ENCODE assay signal across 9 cellular contexts in the genomic region with DNA sequence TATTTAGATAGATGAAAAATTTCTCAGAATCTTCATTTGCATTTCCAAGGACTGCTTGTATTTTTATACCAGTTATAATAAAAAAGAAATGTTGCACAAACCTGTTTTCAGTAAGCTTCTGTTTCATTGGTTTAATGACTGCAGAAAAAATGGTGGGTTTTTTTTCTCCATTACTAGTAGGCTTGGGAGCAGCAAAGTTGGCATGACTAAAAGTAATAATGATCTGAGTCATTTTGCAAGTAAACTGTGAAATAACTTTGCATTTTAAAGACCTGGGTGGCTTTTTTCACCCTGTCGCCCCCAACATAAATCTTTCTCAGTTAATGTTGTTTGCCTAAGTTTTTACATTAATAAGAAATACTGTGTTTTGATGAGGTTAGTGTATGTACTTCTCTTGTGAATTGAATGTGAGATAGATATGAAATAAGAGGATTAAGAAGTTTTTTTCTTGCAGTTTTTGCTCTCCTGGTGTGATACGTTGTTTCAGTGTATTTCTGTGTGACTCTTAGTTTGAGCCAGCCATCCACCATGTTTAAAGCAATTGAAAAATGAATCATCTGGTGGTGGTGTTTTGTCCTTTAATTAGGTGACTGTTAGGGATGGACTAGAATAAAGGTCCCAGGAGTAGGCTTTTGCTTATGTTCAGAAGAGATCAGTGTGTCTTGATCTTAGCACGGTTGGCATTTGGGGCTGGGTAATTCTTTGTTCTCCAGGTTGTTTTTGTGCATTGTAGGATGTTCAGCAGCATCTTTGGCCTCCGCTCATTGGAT. TPM values are rescaled to one million over a fixed set of nuclear protein-coding genes. Genes with fewer than 3 reads are reported as not detected.
DNase-seq lines count a peak whose midpoint lies in the region; ATAC-seq and TF ChIP-seq lines count a peak whose summit lies in the region.
"Had no signal": no experiment of that assay in that cellular context is flagged by ENCODE, and none has a peak within 500 bp of the region (broad histone marks: within the 10 kb centered on the region; RNA-seq: fewer than 3 reads in every experiment).

No MANE protein-coding gene starts in this region.

- no peaks in the 10 kb centered on the region for H3K9me3 ChIP-seq in heart left ventricle
- no peaks in the 10 kb centered on the region for H3K9me3 ChIP-seq in CD4-positive, alpha-beta memory T cell (ENCODE audit: control insufficient read depth in 1 of 2, low read length in 2 of 2)

- H3K4me1 Mint-ChIP-seq in nephron: peaks cover 37% of the 10 kb centered on the region
- H3K4me1 Mint-ChIP-seq in CD4-positive, alpha-beta memory T cell: peaks cover 0 to 16% (median 5%) of the 10 kb centered on the region in 4 donors
- H3K4me1 Mint-ChIP-seq in effector memory CD8-positive, alpha-beta T cell (ENCODE audit: low read depth in 2 of 2): peaks cover 0 to 3% of the 10 kb centered on the region in 2 donors

- H3K36me3 ChIP-seq in heart left ventricle: no peaks in the 10 kb centered on the region
- no peaks in the 10 kb centered on the region for H3K36me3 ChIP-seq in CD4-positive, alpha-beta memory T cell (ENCODE audit: insufficient read depth, low read length)

- H3K27ac Mint-ChIP-seq in nephron: peak overlapping the region; percentile 80 to 95 (median 81)
- no peak overlapping the region for H3K27ac Mint-ChIP-seq in CD4-positive, alpha-beta memory T cell
- H3K27ac Mint-ChIP-seq in effector memory CD8-positive, alpha-beta T cell: no peak overlapping the region
- H3K27ac Mint-ChIP-seq: dendritic cell treated with granulocyte-macrophage colony-stimulating factor and Interleukin-4, amounts not matched to agents 40 ng/mL and 50 ng/mL, for 4 days had no signal

- peaks cover 4% of the 10 kb centered on the region for H3K36me3 Mint-ChIP-seq in nephron (ENCODE audit: low read depth)
- no peaks in the 10 kb centered on the region for H3K36me3 Mint-ChIP-seq in CD4-positive, alpha-beta memory T cell
- H3K36me3 Mint-ChIP-seq in effector memory CD8-positive, alpha-beta T cell (ENCODE audit: insufficient read depth): peaks cover 4% of the 10 kb centered on the region

- intact Hi-C loops in heart left ventricle (cut with DNase I): loop anchor here in 8 of 10 donors (5.0 to 10.0 kb wide), 8 partner anchors 61 to 258 kb away; no protein-coding TSS in a partner anchor
- intact Hi-C loops in left ventricle myocardium superior (cut with micrococcal nuclease): loop anchor here (10.0 kb wide), 1 partner anchor 138 kb away; no protein-coding TSS in a partner anchor
- intact Hi-C loops in CD4-positive, alpha-beta memory T cell (cut with micrococcal nuclease): no loop called here

- peak overlapping the region; percentile 95 to 98 (median 98) for H3K4me3 Mint-ChIP-seq in nephron
- H3K4me3 Mint-ChIP-seq in CD4-positive, alpha-beta memory T cell: peak overlapping the region in 2 of 8 donors; percentile 20 to 50
- H3K4me3 Mint-ChIP-seq in effector memory CD8-positive, alpha-beta T cell: no peak overlapping the region

- CTCF ChIA-PET in CD4-positive, alpha-beta memory T cell (lab: Charles Lee; ENCODE audit: partially characterized antibody): no interaction called here

- peak overlapping the region in 7 of 12 donors; percentile 38 to 94 (median 86) for H3K27ac ChIP-seq in heart left ventricle
- H3K27ac ChIP-seq in coronary artery: no peak overlapping the region
- no peak overlapping the region for H3K27ac ChIP-seq in CD4-positive, alpha-beta memory T cell (ENCODE audit: low read depth, low read length)

- WGBS in heart left ventricle, 4 donors: 50 to 73% (median 59%) methylated on average over 4 of the region's 4 CpGs

- POLR2A ChIA-PET in CD4-positive, alpha-beta memory T cell (lab: Charles Lee; ENCODE audit: partially characterized antibody): no interaction called here

- no peak for ATAC-seq in heart left ventricle
- ATAC-seq in left ventricle myocardium superior: no peak
- no peak for ATAC-seq in effector memory CD8-positive, alpha-beta T cell (replicated peaks)

- TF ChIP-seq POLR2A in heart left ventricle (IDR thresholded peaks at IDR 0.05): no peak

- peaks cover 0 to 5% (median 0%) of the 10 kb centered on the region in 9 donors for H3K27me3 ChIP-seq in heart left ventricle
- no peaks in the 10 kb centered on the region for H3K27me3 ChIP-seq in CD4-positive, alpha-beta memory T cell (ENCODE audit: insufficient read depth, low read length)

- no peak for TF ChIP-seq CTCF in heart left ventricle (IDR thresholded peaks at IDR 0.05)
- TF ChIP-seq CTCF in coronary artery (IDR thresholded peaks at IDR 0.05): no peak
- no peak for TF ChIP-seq CTCF in nephron (IDR thresholded peaks at IDR 0.05; ENCODE audit: unreplicated experiment in 3 of 3)

- H3K4me3 ChIP-seq in heart left ventricle: peak overlapping the region; percentile 62 to 99 (median 97)
- H3K4me3 ChIP-seq in coronary artery: peak overlapping the region; percentile 93
- no peak overlapping the region for H3K4me3 ChIP-seq in CD4-positive, alpha-beta memory T cell (ENCODE audit: low read length in 2 of 2)

- H3K4me1 ChIP-seq in heart left ventricle: peaks cover 0 to 27% (median 11%) of the 10 kb centered on the region in 12 donors
- no peaks in the 10 kb centered on the region for H3K4me1 ChIP-seq in CD4-positive, alpha-beta memory T cell (ENCODE audit: insufficient read depth, low read length)

- no peak for DNase-seq in heart left ventricle
- no peak for DNase-seq in left ventricle myocardium superior
- peak; percentile 57 for DNase-seq in LoVo (ENCODE audit: low spot score)
- DNase-seq in coronary artery (ENCODE audit: low spot score): no peak
- no peak for DNase-seq in GOT3 (lab: John Stamatoyannopoulos, UW)
- DNase-seq in CD4-positive, alpha-beta memory T cell: no peak
- DNase-seq in effector memory CD8-positive, alpha-beta T cell: no peak

- H3K9me3 Mint-ChIP-seq in nephron: no peaks in the 10 kb centered on the region
- H3K9me3 Mint-ChIP-seq in CD4-positive, alpha-beta memory T cell: peaks cover 0 to 18% (median 9%) of the 10 kb centered on the region in 8 donors
- H3K9me3 Mint-ChIP-seq in effector memory CD8-positive, alpha-beta T cell: peaks cover 5 to 9% of the 10 kb centered on the region in 2 donors
- H3K9me3 Mint-ChIP-seq: dendritic cell treated with granulocyte-macrophage colony-stimulating factor and Interleukin-4, amounts not matched to agents 40 ng/mL and 50 ng/mL, for 4 days had no signal

- H3K27me3 Mint-ChIP-seq in nephron (ENCODE audit: low read depth): no peaks in the 10 kb centered on the region
- H3K27me3 Mint-ChIP-seq in CD4-positive, alpha-beta memory T cell: peaks cover 19 to 27% of the 10 kb centered on the region in 2 donors
- H3K27me3 Mint-ChIP-seq in effector memory CD8-positive, alpha-beta T cell: peaks cover 13 to 25% of the 10 kb centered on the region in 2 donors

RNA-seq across cellular contexts. Expression of a gene that starts 1.8 kb away (rescaled TPM):
- 10 to 100 TPM in 8 of 9 donors, 1 to 10 TPM in 1; 9.9 to 26.1 (median 16.5) TPM for total RNA-seq in heart left ventricle
- 1 to 10 TPM; 4.6 to 9.2 TPM for polyA plus RNA-seq in heart left ventricle
- total RNA-seq in left ventricle myocardium superior: 13.7 TPM
- under 1 TPM; 0.49 to 0.78 TPM for total RNA-seq in CD4-positive, alpha-beta memory T cell
- polyA plus RNA-seq in CD4-positive, alpha-beta memory T cell: under 1 TPM in 1 of 2 donors, not detected in 1; 0.60 TPM

Comparison
In these comparisons a context has a peak if more than half of its experiments do, and no peak if none do; other contexts are left out.
1. H3K27ac ChIP-seq: peak in heart left ventricle (7 of 12); none in coronary artery (0 of 2) and CD4-positive, alpha-beta memory T cell (single experiment).
2. H3K4me3 ChIP-seq: peak in heart left ventricle (12 of 12) and coronary artery (single experiment); none in CD4-positive, alpha-beta memory T cell (0 of 2).
3. H3K27ac Mint-ChIP-seq: peak in nephron (3 of 3); none in CD4-positive, alpha-beta memory T cell (0 of 7) and effector memory CD8-positive, alpha-beta T cell (0 of 2).
4. H3K4me3 Mint-ChIP-seq: peak in nephron (3 of 3); none in effector memory CD8-positive, alpha-beta T cell (0 of 2).